In the genomic region with DNA sequence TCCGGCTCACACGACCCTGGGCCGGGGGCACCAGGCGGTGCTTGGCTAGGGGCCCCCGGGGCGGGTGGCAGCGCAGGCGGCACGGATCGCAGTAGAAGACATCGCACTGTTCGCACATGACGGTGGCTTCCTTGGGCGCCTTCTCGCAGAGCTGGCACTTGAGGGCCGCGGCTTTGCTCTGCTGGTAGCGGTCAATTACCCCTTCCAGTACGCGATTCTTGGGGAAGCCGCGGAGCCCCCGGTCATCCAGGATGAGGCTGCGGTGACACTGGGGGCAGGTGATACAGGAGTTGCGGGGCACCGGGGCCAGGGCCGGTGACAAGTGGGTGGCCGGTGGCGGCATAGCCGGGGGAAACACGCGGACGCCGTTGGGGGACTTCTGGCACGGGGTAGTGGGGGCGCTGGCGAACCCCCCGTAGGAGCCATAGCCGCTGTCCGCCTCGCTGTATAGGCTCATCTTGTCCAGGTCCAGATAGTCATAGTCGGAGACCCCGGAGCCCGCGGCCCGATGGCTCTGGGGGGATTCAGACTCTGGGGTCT, we compare ENCODE assay signal across 9 cellular contexts. TPM values are rescaled to one million over a fixed set of nuclear protein-coding genes. Genes with fewer than 3 reads are reported as not detected.
DNase-seq lines count a peak whose midpoint lies in the region; ATAC-seq, FAIRE-seq and TF ChIP-seq lines count a peak whose summit lies in the region.
"Had no signal": no experiment of that assay in that cellular context is flagged by ENCODE, and none has a peak within 500 bp of the region (broad histone marks: within the 10 kb centered on the region; RNA-seq: fewer than 3 reads in every experiment).

No MANE protein-coding gene starts in this region.

- no peaks in the 10 kb centered on the region for H3K36me3 ChIP-seq in ACC112 (ENCODE audit: insufficient read depth, low read length)
- no peaks in the 10 kb centered on the region for H3K36me3 ChIP-seq in H7 (replicated peaks; ENCODE audit: control insufficient read depth, insufficient read depth, low read length)
- no peaks in the 10 kb centered on the region for H3K36me3 ChIP-seq in endothelial cell of umbilical vein (ENCODE audit: control insufficient read depth in 2 of 2, extremely low read depth in 1 of 2, insufficient read depth in 2 of 2, low read length in 2 of 2)

- H3K79me2 ChIP-seq in ACC112 (ENCODE audit: control insufficient read depth, insufficient read depth, low read length, unreplicated experiment) (no peaks in the 10 kb centered on the region), endothelial cell of umbilical vein (ENCODE audit: control insufficient read depth, insufficient read depth, low read length) (no peaks in the 10 kb centered on the region)

- peak; percentile 63 for DNase-seq in H7
- peak; percentile 49 for DNase-seq in WTC11 (ENCODE audit: low spot score)
- no peak for DNase-seq in endothelial cell of umbilical vein (ENCODE audit: low read depth, low spot score)
- DNase-seq in natural killer cell treated with Interleukin-12 subunit alpha and Interleukin-12 subunit beta and Interleukin-15 and Interleukin-18, amount 100 ng/mL, for 72 hours (ENCODE audit: low spot score): no peak
- no peak for DNase-seq in NCI-H1930 (lab: John Stamatoyannopoulos, UW)
- no peak for DNase-seq in T1000 (lab: John Stamatoyannopoulos, UW)
- no peak for DNase-seq in urothelium cell line (ENCODE audit: low spot score)

- no peak for TF ChIP-seq POLR2A in endothelial cell of umbilical vein (IDR thresholded peaks at IDR 0.05; ENCODE audit: low read depth, low read length)

- H3K9me3 Mint-ChIP-seq in WTC11: no peaks in the 10 kb centered on the region
- H3K9me3 Mint-ChIP-seq in natural killer cell treated with Interleukin-12 subunit alpha and Interleukin-12 subunit beta and Interleukin-15 and Interleukin-18, amount 100 ng/mL, for 72 hours: no peaks in the 10 kb centered on the region

- H3K27ac ChIP-seq in ACC112 (ENCODE audit: low read depth, low read length): no peak overlapping the region
- no peak overlapping the region for H3K27ac ChIP-seq in endothelial cell of umbilical vein (ENCODE audit: insufficient read depth, low read depth, low read length)
- H3K27ac ChIP-seq: epithelial cell of prostate had no signal

- POLR2A ChIA-PET in WTC11 (lab: Charles Lee): interaction anchor here (1.1 kb wide), 1 partner anchor 10 kb away, joined by 3 read pairs; no protein-coding TSS in a partner anchor
- POLR2A ChIA-PET in endothelial cell of umbilical vein (lab: Charles Lee): no interaction called here

- ATAC-seq in WTC11: peak; percentile 2; the same call in 1 of the 2 replicates
- no peak for ATAC-seq in natural killer cell treated with Interleukin-12 subunit alpha and Interleukin-12 subunit beta and Interleukin-15 and Interleukin-18, amount 100 ng/mL, for 72 hours

- H3K36me3 Mint-ChIP-seq in WTC11: no peaks in the 10 kb centered on the region
- no peaks in the 10 kb centered on the region for H3K36me3 Mint-ChIP-seq in natural killer cell treated with Interleukin-12 subunit alpha and Interleukin-12 subunit beta and Interleukin-15 and Interleukin-18, amount 100 ng/mL, for 72 hours

- peaks cover 64% of the 10 kb centered on the region for H3K27me3 Mint-ChIP-seq in WTC11 (ENCODE audit: low read depth)
- peaks cover 14 to 27% of the 10 kb centered on the region in 2 donors for H3K27me3 Mint-ChIP-seq in natural killer cell treated with Interleukin-12 subunit alpha and Interleukin-12 subunit beta and Interleukin-15 and Interleukin-18, amount 100 ng/mL, for 72 hours

- peak overlapping the region; percentile 24 for H3K4me2 ChIP-seq in endothelial cell of umbilical vein (ENCODE audit: insufficient read depth, low read length)

- no peak overlapping the region for H3K9ac ChIP-seq in endothelial cell of umbilical vein (replicated peaks; ENCODE audit: extremely low read depth, insufficient read depth, low read length)

- FAIRE-seq in endothelial cell of umbilical vein (lab: Jason Lieb, UNC): no peak
- FAIRE-seq in urothelium cell line (lab: Jason Lieb, UNC): no peak

- H4K20me1 ChIP-seq in endothelial cell of umbilical vein (replicated peaks; ENCODE audit: control insufficient read depth, extremely low read depth, insufficient read depth, low read length): no peaks in the 10 kb centered on the region

- no peak for TF ChIP-seq CTCF in WTC11 (IDR thresholded peaks at IDR 0.05)
- TF ChIP-seq CTCF in endothelial cell of umbilical vein (IDR thresholded peaks at IDR 0.05; ENCODE audit: extremely low read depth in 1 of 2, insufficient read depth in 1 of 2, low read depth in 1 of 2, low read length in 2 of 2): no peak

- dilution Hi-C loops in endothelial cell of umbilical vein (cut with MboI; ENCODE audit: extremely low pct_ligation_motif_present, low sequenced_read_pairs): no loop called here

- H3K9me1 ChIP-seq in endothelial cell of umbilical vein (replicated peaks; ENCODE audit: control insufficient read depth, extremely low read depth, insufficient read depth, low read length): no peaks in the 10 kb centered on the region

- no peaks in the 10 kb centered on the region for H3K9me3 ChIP-seq in endothelial cell of umbilical vein (replicated peaks; ENCODE audit: control insufficient read depth, insufficient read depth, low read length)

- peak overlapping the region; percentile 81 for H3K4me3 ChIP-seq in ACC112 (ENCODE audit: low read depth, low read length)
- H3K4me3 ChIP-seq in H7 (ENCODE audit: insufficient read depth, low read depth, low read length): peak overlapping the region; percentile 57
- H3K4me3 ChIP-seq in endothelial cell of umbilical vein (replicated peaks in 1 of 3; ENCODE audit: insufficient read depth in 1 of 3, low read depth in 1 of 3, low read length in 3 of 3): peak overlapping the region in 1 of 3 experiments; percentile 48

- peaks cover 14% of the 10 kb centered on the region; the same call in 1 of the 2 replicates for H3K27me3 ChIP-seq in ACC112 (ENCODE audit: insufficient read depth, low read length)
- peaks cover 47% of the 10 kb centered on the region for H3K27me3 ChIP-seq in H7 (ENCODE audit: control insufficient read depth, insufficient read depth, low read length)
- H3K27me3 ChIP-seq in endothelial cell of umbilical vein (ENCODE audit: control insufficient read depth in 2 of 2, insufficient read depth in 2 of 2, low read length in 2 of 2): peaks cover 27 to 55% of the 10 kb centered on the region in 2 experiments

- peak overlapping the region; percentile 84 for H3K4me3 Mint-ChIP-seq in WTC11
- peak overlapping the region; percentile 81 for H3K4me3 Mint-ChIP-seq in natural killer cell treated with Interleukin-12 subunit alpha and Interleukin-12 subunit beta and Interleukin-15 and Interleukin-18, amount 100 ng/mL, for 72 hours

- peaks cover 15% of the 10 kb centered on the region for H3K4me1 Mint-ChIP-seq in WTC11
- peaks cover 10 to 16% of the 10 kb centered on the region in 2 donors for H3K4me1 Mint-ChIP-seq in natural killer cell treated with Interleukin-12 subunit alpha and Interleukin-12 subunit beta and Interleukin-15 and Interleukin-18, amount 100 ng/mL, for 72 hours (ENCODE audit: low read depth in 2 of 2)

- intact Hi-C loops in endothelial cell of umbilical vein (cut with micrococcal nuclease): no loop called here

- no peak overlapping the region for H3K27ac Mint-ChIP-seq in WTC11
- no peak overlapping the region for H3K27ac Mint-ChIP-seq in natural killer cell treated with Interleukin-12 subunit alpha and Interleukin-12 subunit beta and Interleukin-15 and Interleukin-18, amount 100 ng/mL, for 72 hours

- no peak overlapping the region for H2AFZ ChIP-seq in ACC112 (ENCODE audit: low read length, unreplicated experiment)
- no peak overlapping the region for H2AFZ ChIP-seq in endothelial cell of umbilical vein (ENCODE audit: low read depth, low read length)

- H3K4me1 ChIP-seq in ACC112 (ENCODE audit: control insufficient read depth, insufficient read depth, low read length, unreplicated experiment) (peaks cover 15% of the 10 kb centered on the region), endothelial cell of umbilical vein (ENCODE audit: control insufficient read depth, extremely low read depth, insufficient read depth, low read length) (peaks cover 10% of the 10 kb centered on the region)

- CTCF ChIA-PET in WTC11 (lab: Charles Lee): interaction anchor here (0.7 to 3.4 kb wide), 21 partner anchors 10 to 682 kb away, joined by 3 to 19 read pairs (median 5); partner anchors contain the start of gene TMX1
- CTCF ChIA-PET in endothelial cell of umbilical vein (lab: Charles Lee): interaction anchor here (0.6 to 1.3 kb wide), 5 partner anchors 10 to 183 kb away, joined by 3 to 4 read pairs (median 3); no protein-coding TSS in a partner anchor

- no TSS peak for BruUV-seq in endothelial cell of umbilical vein (replicated peaks; lab: Mats Ljungman, UMichigan)

TF ChIP-seq in WTC11, 78 proteins besides CTCF, POLR2A, EP300 and RAD21 (continues in another document):
- TF ChIP-seq, protein P1, sequence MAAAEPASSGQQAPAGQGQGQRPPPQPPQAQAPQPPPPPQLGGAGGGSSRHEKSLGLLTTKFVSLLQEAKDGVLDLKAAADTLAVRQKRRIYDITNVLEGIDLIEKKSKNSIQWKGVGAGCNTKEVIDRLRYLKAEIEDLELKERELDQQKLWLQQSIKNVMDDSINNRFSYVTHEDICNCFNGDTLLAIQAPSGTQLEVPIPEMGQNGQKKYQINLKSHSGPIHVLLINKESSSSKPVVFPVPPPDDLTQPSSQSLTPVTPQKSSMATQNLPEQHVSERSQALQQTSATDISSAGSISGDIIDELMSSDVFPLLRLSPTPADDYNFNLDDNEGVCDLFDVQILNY (CRISPR knock-in tag; IDR thresholded peaks at IDR 0.05): no peak

TF ChIP-seq in endothelial cell of umbilical vein, 7 proteins besides CTCF, POLR2A, EP300 and RAD21:
- TF ChIP-seq MYC (IDR thresholded peaks at IDR 0.05; ENCODE audit: low read depth, low read length) (no peak), JUN (IDR thresholded peaks at IDR 0.05; ENCODE audit: borderline replicate concordance, insufficient read depth, insufficient read length, low read depth) (no peak), EZH2 (IDR thresholded peaks at IDR 0.05; ENCODE audit: borderline replicate concordance, low read depth, low read length, severe bottlenecking) (peak; percentile 33), POLR2AphosphoS5 (IDR thresholded peaks at IDR 0.05; ENCODE audit: insufficient read depth, low read depth, low read length) (no peak)

RNA-seq across cellular contexts. Expression of gene TRIM9, which starts 0.6 kb away (rescaled TPM):
- total RNA-seq in H7 (2014; rRNA removed; shearing (Covaris generic)): 0.70 and 0.73 TPM in 2 replicates
- total RNA-seq in WTC11 (2021): 4.0 to 4.4 TPM (median 4.2 TPM) in 3 replicates
- not detected in 2 replicates for total RNA-seq in endothelial cell of umbilical vein
- polyA plus RNA-seq in endothelial cell of umbilical vein: 0.02 TPM in 1 of 2 replicates, not detected in the other
- 0.01 TPM in 1 of 2 replicates, not detected in the other for polyA plus RNA-seq in endothelial cell of umbilical vein (2011; cell fraction: cytosol; rRNA removed)
- polyA plus RNA-seq in endothelial cell of umbilical vein (2011; cell fraction: nucleus; rRNA removed): not detected in 2 replicates
- not detected in 2 replicates for polyA plus RNA-seq in endothelial cell of umbilical vein (2012)
- polyA minus RNA-seq in endothelial cell of umbilical vein: not detected in 2 replicates
- not detected for polyA minus RNA-seq in endothelial cell of umbilical vein (2011; cell fraction: cytosol; rRNA and poly(A)+ RNA removed)
- not detected in 2 replicates for polyA minus RNA-seq in endothelial cell of umbilical vein (2011; cell fraction: nucleus; rRNA and poly(A)+ RNA removed)
- total RNA-seq in natural killer cell treated with Interleukin-12 subunit alpha and Interleukin-12 subunit beta and Interleukin-15 and Interleukin-18, amount 100 ng/mL, for 72 hours: under 1 TPM; 0.11 to 0.24 TPM

Comparison
In these comparisons a context has a peak if more than half of its experiments do, and no peak if none do; other contexts are left out.
1. DNase-seq: peak in H7 (single experiment) and WTC11 (single experiment); none in endothelial cell of umbilical vein (single experiment), natural killer cell treated with Interleukin-12 subunit alpha and Interleukin-12 subunit beta and Interleukin-15 and Interleukin-18, amount 100 ng/mL, for 72 hours (single experiment), NCI-H1930 (0 of 2), T1000 (single experiment) and urothelium cell line (single experiment).